19 cellular contexts compared by ENCODE assay signal in genomic region chr17:8726477-8726876, GRCh38. TPM values are rescaled to one million over a fixed set of nuclear protein-coding genes. Genes with fewer than 3 reads are reported as not detected.
"Had no signal": no experiment of that assay in that cellular context is flagged by ENCODE, and none has a peak within 500 bp of the region (broad histone marks: within the 10 kb centered on the region; RNA-seq: fewer than 3 reads in every experiment).

No MANE protein-coding gene starts in this region.

- H3K27me3 ChIP-seq: gastrocnemius medialis, ovary, SJCRH30 had no signal

- H3K9me3 Mint-ChIP-seq: activated CD4-positive, alpha-beta T cell treated with anti-CD3 and anti-CD28 coated beads, Interleukin-2, amount 10 ng/mL, durations not matched to agents 24 days and 14 days; activated naive CD4-positive, alpha-beta T cell treated with anti-CD3 and anti-CD28 coated beads, Interleukin-2, amount 50 U/mL, for 24 hours; central memory CD8-positive, alpha-beta T cell; nephron progenitor cell; stimulated activated naive B cell treated with anti-CD40 and anti-IgM and Interleukin-4, amounts not matched to agents 10 μg/mL and 1 μg/mL and 100 μg/mL, for 72 hours had no signal

- H3K4me1 Mint-ChIP-seq: activated CD4-positive, alpha-beta T cell treated with anti-CD3 and anti-CD28 coated beads, Interleukin-2, amount 10 ng/mL, durations not matched to agents 24 days and 14 days; activated naive CD4-positive, alpha-beta T cell treated with anti-CD3 and anti-CD28 coated beads, Interleukin-2, amount 50 U/mL, for 24 hours; central memory CD8-positive, alpha-beta T cell had no signal

- H3K27ac Mint-ChIP-seq: activated CD4-positive, alpha-beta T cell treated with anti-CD3 and anti-CD28 coated beads, Interleukin-2, amount 10 ng/mL, durations not matched to agents 24 days and 14 days; activated naive CD4-positive, alpha-beta T cell treated with anti-CD3 and anti-CD28 coated beads, Interleukin-2, amount 50 U/mL, for 24 hours; stimulated activated naive B cell treated with anti-CD40 and anti-IgM and Interleukin-4, amounts not matched to agents 10 μg/mL and 1 μg/mL and 100 μg/mL, for 72 hours; WTC11 had no signal

- H3K4me1 ChIP-seq: gastrocnemius medialis, SJCRH30 had no signal

- ATAC-seq: gastrocnemius medialis, mucosa of descending colon, WTC11 had no signal

- H3K4me3 ChIP-seq: gastrocnemius medialis, mucosa of descending colon, ovary, SJCRH30 had no signal

- H3K36me3 Mint-ChIP-seq: activated naive CD4-positive, alpha-beta T cell treated with anti-CD3 and anti-CD28 coated beads, Interleukin-2, amount 50 U/mL, for 24 hours; stimulated activated naive B cell treated with anti-CD40 and anti-IgM and Interleukin-4, amounts not matched to agents 10 μg/mL and 1 μg/mL and 100 μg/mL, for 72 hours; WTC11 had no signal

- DNase-seq: activated CD4-positive, alpha-beta T cell treated with anti-CD3 and anti-CD28 coated beads, Interleukin-2, amount 10 ng/mL, durations not matched to agents 24 days and 14 days; activated T-cell treated with anti-CD3 and anti-CD28 coated beads, Interleukin-2, amount 50 U/mL, for 1 hour; effector memory CD4-positive, alpha-beta T cell; gastrocnemius medialis; mucosa of descending colon; nephron progenitor cell; ovary; stimulated activated naive B cell treated with anti-CD40 and anti-IgM and Interleukin-4, amounts not matched to agents 10 μg/mL and 1 μg/mL and 100 μg/mL, for 72 hours; T1000 had no signal

- H3K36me3 ChIP-seq: gastrocnemius medialis, ovary, SJCRH30 had no signal

- H3K4me3 Mint-ChIP-seq: activated CD4-positive, alpha-beta T cell treated with anti-CD3 and anti-CD28 coated beads, Interleukin-2, amount 10 ng/mL, durations not matched to agents 24 days and 14 days; activated naive CD4-positive, alpha-beta T cell treated with anti-CD3 and anti-CD28 coated beads, Interleukin-2, amount 50 U/mL, for 24 hours; central memory CD8-positive, alpha-beta T cell; nephron progenitor cell; stimulated activated naive B cell treated with anti-CD40 and anti-IgM and Interleukin-4, amounts not matched to agents 10 μg/mL and 1 μg/mL and 100 μg/mL, for 72 hours; WTC11 had no signal

- H3K27ac ChIP-seq: epithelial cell of prostate, gastrocnemius medialis, ovary, SJCRH30 had no signal

- H3K9me3 ChIP-seq: gastrocnemius medialis, mucosa of descending colon, ovary, SJCRH30 had no signal

RNA-seq across cellular contexts. Expression of gene CCDC42, which starts 18.2 kb away (rescaled TPM):
- total RNA-seq: gastrocnemius medialis, kidney epithelial cell, lower leg skin, mucosa of descending colon, ovary, SJCRH30, subcutaneous adipose tissue, urinary bladder, WTC11 had no signal

RNA-seq across cellular contexts. Expression of gene SPDYE4, which starts 31.9 kb away (rescaled TPM):
- total RNA-seq: activated CD4-positive, alpha-beta T cell treated with anti-CD3 and anti-CD28 coated beads, Interleukin-2, amount 10 ng/mL, durations not matched to agents 24 days and 14 days; activated CD8-positive, alpha-beta memory T cell treated with anti-CD3 and anti-CD28 coated beads for 36 hours; gastrocnemius medialis; kidney epithelial cell; lower leg skin; mucosa of descending colon; ovary; SJCRH30; subcutaneous adipose tissue; urinary bladder; WTC11 had no signal
- polyA plus RNA-seq: ovary, urinary bladder had no signal
